1 cellular context compared by ENCODE assay signal in genomic region chr5:147560982-147561381, GRCh38.
TF ChIP-seq lines count a peak whose summit lies in the region.

No MANE protein-coding gene starts in this region.

TF ChIP-seq in GM23338, 12 proteins besides CTCF, POLR2A, EP300 and RAD21 (continued from another document):
- TF ChIP-seq ZNF462 (CRISPR knock-in tag; IDR thresholded peaks at IDR 0.05): peak; percentile 73
- no peak for TF ChIP-seq ZNF331 (CRISPR knock-in tag; IDR thresholded peaks at IDR 0.05; ENCODE audit: low read depth)
- TF ChIP-seq CREB1 (CRISPR knock-in tag; IDR thresholded peaks at IDR 0.05; ENCODE audit: low read depth): no peak
- TF ChIP-seq EZH2phosphoT487 (IDR thresholded peaks at IDR 0.05; ENCODE audit: unreplicated experiment): no peak
